1 cellular context compared by ENCODE assay signal in genomic region chr18:12377556-12378553, GRCh38.
TF ChIP-seq lines count a peak whose summit lies in the region.

No MANE protein-coding gene starts in this region.

TF ChIP-seq in HepG2, 621 proteins besides CTCF, POLR2A, EP300 and RAD21 (continued from another document and continues in another):
- TF ChIP-seq MAX (IDR thresholded peaks at IDR 0.05) (no peak; the same call in 1 of the 2 replicates), ZIK1 (CRISPR knock-in tag; IDR thresholded peaks at IDR 0.05; ENCODE audit: borderline replicate concordance, low read depth) (no peak), TFE3 (CRISPR knock-in tag; IDR thresholded peaks at IDR 0.05) (peak; percentile 81; the same call in 1 of the 2 replicates), PRPF4 (IDR thresholded peaks at IDR 0.05; ENCODE audit: low read depth, low read length, poor library complexity, severe bottlenecking) (no peak), LRRFIP1 (CRISPR knock-in tag; conservative IDR thresholded peaks at IDR 0.05) (no peak), ZNF207 (IDR thresholded peaks at IDR 0.05; ENCODE audit: borderline replicate concordance) (no peak), GATAD2A (CRISPR knock-in tag; IDR thresholded peaks at IDR 0.05) (peak; percentile 60), CHD4 (IDR thresholded peaks at IDR 0.05; ENCODE audit: borderline replicate concordance, low read length) (no peak), ATF7 (IDR thresholded peaks at IDR 0.05) (no peak), ATF7 (CRISPR knock-in tag; IDR thresholded peaks at IDR 0.05) (no peak), TARDBP (CRISPR knock-in tag; IDR thresholded peaks at IDR 0.05) (0 out of 2 replicates have a peak, but pooled peaks have one; percentile 39), SKI (IDR thresholded peaks at IDR 0.05; ENCODE audit: partially characterized antibody) (peak; percentile 22), ZUFSP (CRISPR knock-in tag; IDR thresholded peaks at IDR 0.05; ENCODE audit: borderline replicate concordance) (no peak), ZNF382 (CRISPR knock-in tag; IDR thresholded peaks at IDR 0.05; ENCODE audit: borderline replicate concordance) (no peak), EZH2 (conservative IDR thresholded peaks at IDR 0.05; ENCODE audit: low read depth, low read length) (no peak), JUN (CRISPR knock-in tag; IDR thresholded peaks at IDR 0.05) (no peak), ZNF781 (CRISPR knock-in tag; IDR thresholded peaks at IDR 0.05; ENCODE audit: borderline replicate concordance, not compliant biosample characterization) (no peak), FLYWCH1 (CRISPR knock-in tag; IDR thresholded peaks at IDR 0.05) (no peak), BRF2 (CRISPR knock-in tag; IDR thresholded peaks at IDR 0.05) (no peak), ZC3H4 (CRISPR knock-in tag; IDR thresholded peaks at IDR 0.05; ENCODE audit: borderline replicate concordance) (no peak), ZNF234 (CRISPR knock-in tag; conservative IDR thresholded peaks at IDR 0.05) (no peak; the same call in 1 of the 2 replicates), ZNF282 (IDR thresholded peaks at IDR 0.05; ENCODE audit: partially characterized antibody) (no peak), NFE2L1 (CRISPR knock-in tag; IDR thresholded peaks at IDR 0.05; ENCODE audit: borderline replicate concordance) (peak; percentile 81; the same call in 1 of the 2 replicates), HNRNPLL (IDR thresholded peaks at IDR 0.05; ENCODE audit: low read depth, low read length, poor library complexity, severe bottlenecking) (no peak), ZNF724P (CRISPR knock-in tag; IDR thresholded peaks at IDR 0.05; ENCODE audit: borderline replicate concordance) (0 out of 2 replicates have a peak, but pooled peaks have one; percentile 61), ZSCAN22 (CRISPR knock-in tag; IDR thresholded peaks at IDR 0.05) (no peak), THAP9 (CRISPR knock-in tag; IDR thresholded peaks at IDR 0.05; ENCODE audit: borderline replicate concordance) (no peak; the same call in 1 of the 2 replicates), FIP1L1 (IDR thresholded peaks at IDR 0.05; ENCODE audit: borderline replicate concordance, insufficient read depth, low read depth, low read length) (no peak), SALL2 (CRISPR knock-in tag; IDR thresholded peaks at IDR 0.05) (no peak), SRSF9 (IDR thresholded peaks at IDR 0.05; ENCODE audit: borderline replicate concordance, insufficient read depth, low read depth, low read length, poor library complexity, severe bottlenecking) (no peak), NCOA5 (CRISPR knock-in tag; IDR thresholded peaks at IDR 0.05) (no peak), HMGA1 (CRISPR knock-in tag; conservative IDR thresholded peaks at IDR 0.05) (no peak), SMAD3 (CRISPR knock-in tag; IDR thresholded peaks at IDR 0.05) (0 out of 2 replicates have a peak, but pooled peaks have one; percentile 22), AGO2 (optimal IDR thresholded peaks at IDR 0.05; ENCODE audit: low read depth, low read length) (no peak), THRA (CRISPR knock-in tag; IDR thresholded peaks at IDR 0.05; ENCODE audit: borderline replicate concordance) (peak; percentile 44), ZNF318 (CRISPR knock-in tag; IDR thresholded peaks at IDR 0.05) (no peak), ZNF430 (CRISPR knock-in tag; IDR thresholded peaks at IDR 0.05) (no peak), CHCHD3 (CRISPR knock-in tag; IDR thresholded peaks at IDR 0.05) (no peak)
